19 cellular contexts compared by ENCODE assay signal in genomic region chr3:128276577-128277183, GRCh38.
"Had no signal": no experiment of that assay in that cellular context is flagged by ENCODE, and none has a peak within 500 bp of the region (broad histone marks: within the 10 kb centered on the region; RNA-seq: fewer than 3 reads in every experiment).

No MANE protein-coding gene starts in this region.

- FAIRE-seq: astrocyte had no signal

- ATAC-seq: activated CD4-positive, CD25-positive, alpha-beta regulatory T cell treated with anti-CD3 and anti-CD28 coated beads, Interleukin-2, amount 50 U/mL, for 24 hours; activated T-cell treated with anti-CD3 and anti-CD28 coated beads, Interleukin-2, amount 50 U/mL, for 72 hours; naive thymus-derived CD4-positive, alpha-beta T cell; sciatic nerve; stimulated activated naive B cell treated with anti-CD40 and anti-IgM and Interleukin-4, amounts not matched to agents 10 μg/mL and 1 μg/mL and 100 μg/mL, for 72 hours had no signal

- H3K4me3 ChIP-seq: cardiac muscle cell, hepatocyte, prostate gland, vagina had no signal

- H3K79me2 ChIP-seq: hepatocyte had no signal

- H3K27ac ChIP-seq: cardiac muscle cell, prostate gland, vagina had no signal

- H3K4me1 Mint-ChIP-seq: stimulated activated naive B cell treated with anti-CD40 and anti-IgM and Interleukin-4, amounts not matched to agents 10 μg/mL and 1 μg/mL and 100 μg/mL, for 72 hours had no signal

- H3K27ac Mint-ChIP-seq: activated T-cell treated with anti-CD3 and anti-CD28 coated beads, Interleukin-2, amount 50 U/mL, for 72 hours; stimulated activated naive B cell treated with anti-CD40 and anti-IgM and Interleukin-4, amounts not matched to agents 10 μg/mL and 1 μg/mL and 100 μg/mL, for 72 hours; T-helper 2 cell treated with Interferon-gamma antibody and Interleukin-4, amounts not matched to agents 5 μg/mL and 100 μg/mL, for 36 hours had no signal

- H3K4me1 ChIP-seq: prostate gland had no signal

- DNase-seq: activated CD4-positive, alpha-beta T cell treated with anti-CD3 and anti-CD28 coated beads, Interleukin-2, amount 50 U/mL, for 48 hours; activated naive CD4-positive, alpha-beta T cell; activated T-cell treated with anti-CD3 and anti-CD28 coated beads, Interleukin-2, amount 50 U/mL, for 72 hours; cortex of kidney; effector memory CD4-positive, alpha-beta T cell; erythroblast; naive thymus-derived CD4-positive, alpha-beta T cell; occipital lobe; stimulated activated CD4-positive, alpha-beta T cell treated with anti-CD3 and anti-CD28 coated beads, Interleukin-2, amount 100 ng/mL, for 24 hours; stimulated activated naive B cell treated with anti-CD40 and anti-IgM and Interleukin-4, amounts not matched to agents 10 μg/mL and 1 μg/mL and 100 μg/mL, for 72 hours; SW 1271 had no signal

- H3K4me2 ChIP-seq: hepatocyte had no signal

- H3K4me3 Mint-ChIP-seq: activated T-cell treated with anti-CD3 and anti-CD28 coated beads, Interleukin-2, amount 50 U/mL, for 72 hours; naive thymus-derived CD4-positive, alpha-beta T cell; stimulated activated naive B cell treated with anti-CD40 and anti-IgM and Interleukin-4, amounts not matched to agents 10 μg/mL and 1 μg/mL and 100 μg/mL, for 72 hours; T-helper 2 cell treated with Interferon-gamma antibody and Interleukin-4, amounts not matched to agents 5 μg/mL and 100 μg/mL, for 36 hours had no signal

- H3K27me3 Mint-ChIP-seq: naive thymus-derived CD4-positive, alpha-beta T cell; stimulated activated naive B cell treated with anti-CD40 and anti-IgM and Interleukin-4, amounts not matched to agents 10 μg/mL and 1 μg/mL and 100 μg/mL, for 72 hours had no signal

- H3K9me3 Mint-ChIP-seq: activated T-cell treated with anti-CD3 and anti-CD28 coated beads, Interleukin-2, amount 50 U/mL, for 72 hours; naive thymus-derived CD4-positive, alpha-beta T cell; stimulated activated naive B cell treated with anti-CD40 and anti-IgM and Interleukin-4, amounts not matched to agents 10 μg/mL and 1 μg/mL and 100 μg/mL, for 72 hours; T-helper 2 cell treated with Interferon-gamma antibody and Interleukin-4, amounts not matched to agents 5 μg/mL and 100 μg/mL, for 36 hours had no signal

- H3K36me3 ChIP-seq: cardiac muscle cell, prostate gland, vagina had no signal

- H2AFZ ChIP-seq: hepatocyte had no signal

- H3K9me3 ChIP-seq: prostate gland, vagina had no signal

- H3K27me3 ChIP-seq: cardiac muscle cell, hepatocyte, vagina had no signal
